ENCODE assay signal across 11 cellular contexts in the genomic region with DNA sequence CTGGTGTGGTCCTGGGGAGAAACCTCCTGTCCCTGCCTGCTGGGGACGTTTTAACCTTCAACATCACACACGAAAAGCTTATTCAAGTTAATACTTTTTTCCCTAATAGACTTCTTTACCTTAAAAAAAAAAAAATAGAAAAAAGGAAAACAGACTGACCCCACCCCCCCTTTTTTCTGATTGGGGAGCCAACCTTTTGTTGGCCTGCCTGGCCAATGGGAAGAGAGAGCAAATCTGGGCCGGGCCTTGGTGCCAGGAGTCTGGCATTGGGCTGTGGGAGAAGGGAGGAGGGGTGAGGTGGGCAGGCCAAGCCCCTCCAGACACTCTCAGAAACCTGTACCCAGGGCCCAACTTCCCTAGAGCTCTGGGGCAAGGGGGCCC. TPM values are rescaled to one million over a fixed set of nuclear protein-coding genes. Genes with fewer than 3 reads are reported as not detected.
DNase-seq lines count a peak whose midpoint lies in the region; ATAC-seq, FAIRE-seq and TF ChIP-seq lines count a peak whose summit lies in the region.
"Had no signal": no experiment of that assay in that cellular context is flagged by ENCODE, and none has a peak within 500 bp of the region (broad histone marks: within the 10 kb centered on the region; RNA-seq: fewer than 3 reads in every experiment).

No MANE protein-coding gene starts in this region.

- FAIRE-seq in G401.6 (lab: Jason Lieb, UNC) = peak; percentile 98

- peaks cover 4% of the 10 kb centered on the region for H3K36me3 Mint-ChIP-seq in progenitor cell of endocrine pancreas (ENCODE audit: insufficient read depth)

- no peak for TF ChIP-seq POLR2A in esophagus squamous epithelium (IDR thresholded peaks at IDR 0.05)

- no peaks in the 10 kb centered on the region for H3K9me3 Mint-ChIP-seq in progenitor cell of endocrine pancreas (ENCODE audit: low read depth)
- H3K9me3 Mint-ChIP-seq: T-helper 1 cell treated with Interleukin-12 subunit alpha and Interleukin-12 subunit beta and Interleukin-4 antibody, amounts not matched to agents 30 μg/mL and 1 μg/mL, for 36 hours had no signal

- 61 to 83% methylated on average over 3 of the region's 3 CpGs for WGBS in esophagus squamous epithelium, 2 donors

- H3K27me3 Mint-ChIP-seq in progenitor cell of endocrine pancreas = peaks cover 44% of the 10 kb centered on the region

- H3K27me3 ChIP-seq in esophagus squamous epithelium = peaks cover 29 to 85% (median 52%) of the 10 kb centered on the region in 4 donors

- peaks cover 0 to 13% (median 0%) of the 10 kb centered on the region in 3 donors for H3K36me3 ChIP-seq in esophagus squamous epithelium

- H3K4me1 Mint-ChIP-seq in progenitor cell of endocrine pancreas (ENCODE audit: low read depth) = peaks cover 24% of the 10 kb centered on the region

- H3K27ac Mint-ChIP-seq in progenitor cell of endocrine pancreas = peak overlapping the region; percentile 83
- H3K27ac Mint-ChIP-seq: T-helper 1 cell treated with Interleukin-12 subunit alpha and Interleukin-12 subunit beta and Interleukin-4 antibody, amounts not matched to agents 30 μg/mL and 1 μg/mL, for 36 hours had no signal

- H3K4me1 ChIP-seq in esophagus squamous epithelium = peaks cover 43 to 84% (median 48%) of the 10 kb centered on the region in 3 donors

- peak overlapping the region in 1 of 4 donors; percentile 59 for H3K4me3 ChIP-seq in esophagus squamous epithelium
- H3K4me3 ChIP-seq: mucosa of descending colon had no signal

- H3K9me3 ChIP-seq in esophagus squamous epithelium = no peaks in the 10 kb centered on the region
- H3K9me3 ChIP-seq: mucosa of descending colon, testis had no signal

- ATAC-seq in HG03469 (IDR thresholded peaks at IDR 0.05; ENCODE audit: unreplicated experiment) = no peak
- ATAC-seq: mucosa of descending colon had no signal

- H3K27ac ChIP-seq in esophagus squamous epithelium = peak overlapping the region in 3 of 4 donors; percentile 32 to 85 (median 66)
- H3K27ac ChIP-seq: testis had no signal

- H3K4me3 Mint-ChIP-seq in progenitor cell of endocrine pancreas (ENCODE audit: low read depth) = peak overlapping the region; percentile 25
- H3K4me3 Mint-ChIP-seq: T-helper 1 cell treated with Interleukin-12 subunit alpha and Interleukin-12 subunit beta and Interleukin-4 antibody, amounts not matched to agents 30 μg/mL and 1 μg/mL, for 36 hours had no signal

- DNase-seq in NCI-H2227 (lab: John Stamatoyannopoulos, UW; ENCODE audit: unreplicated experiment) = peak; percentile 86
- DNase-seq in esophagus squamous epithelium (lab: John Stamatoyannopoulos, UW) = no peak
- no peak for DNase-seq in progenitor cell of endocrine pancreas (ENCODE audit: low spot score, unreplicated experiment)
- DNase-seq in mesenteric fat pad (ENCODE audit: low spot score) = no peak
- DNase-seq in activated T-cell treated with anti-CD3 and anti-CD28 coated beads, Interleukin-2, amount 50 U/mL, for 1 hour = no peak
- DNase-seq: activated gamma-delta T cell treated with Interleukin-2 at 50 U/mL for 16 hours, testis had no signal

- no peak for TF ChIP-seq CTCF in esophagus squamous epithelium (IDR thresholded peaks at IDR 0.05)
- no peak for TF ChIP-seq CTCF in progenitor cell of endocrine pancreas (IDR thresholded peaks at IDR 0.05; ENCODE audit: unreplicated experiment)

- intact Hi-C loops in esophagus squamous epithelium (cut with DNase I) = no loop called here

RNA-seq across cellular contexts. Expression of gene CBX8, which starts 3.0 kb away (rescaled TPM):
- total RNA-seq in esophagus squamous epithelium (1 to 10 TPM; 2.3 to 4.7 (median 2.6) TPM), progenitor cell of endocrine pancreas (21.7 and 23.1 TPM in 2 replicates), mesenteric fat pad (7.5 TPM)

RNA-seq across cellular contexts. Expression of gene CBX2, which starts 16.0 kb away (rescaled TPM):
- total RNA-seq in esophagus squamous epithelium = 10 to 100 TPM in 2 of 4 donors, 1 to 10 TPM in 2; 4.6 to 12.9 (median 8.7) TPM
- 106 and 111 TPM in 2 replicates for total RNA-seq in progenitor cell of endocrine pancreas
- total RNA-seq in mesenteric fat pad = 2.9 TPM

RNA-seq across cellular contexts. Expression of gene CBX4, which starts 45.3 kb away (rescaled TPM):
- total RNA-seq in esophagus squamous epithelium = 10 to 100 TPM in 3 of 4 donors, 1 to 10 TPM in 1; 9.0 to 26.3 (median 17.1) TPM
- total RNA-seq in progenitor cell of endocrine pancreas = 22.8 and 24.2 TPM in 2 replicates
- 16.9 TPM for total RNA-seq in mesenteric fat pad
